1 cellular context compared by ENCODE assay signal in genomic region chr13:90757127-90757680, GRCh38.
TF ChIP-seq lines count a peak whose summit lies in the region.

No MANE protein-coding gene starts in this region.

TF ChIP-seq in GM12878, 131 proteins besides CTCF, POLR2A, EP300 and RAD21 (continued from another document):
- TF ChIP-seq REST (IDR thresholded peaks at IDR 0.05; ENCODE audit: low read depth, low read length), result no peak
